Comparison of ENCODE assay signal across 16 cellular contexts in the genomic region with DNA sequence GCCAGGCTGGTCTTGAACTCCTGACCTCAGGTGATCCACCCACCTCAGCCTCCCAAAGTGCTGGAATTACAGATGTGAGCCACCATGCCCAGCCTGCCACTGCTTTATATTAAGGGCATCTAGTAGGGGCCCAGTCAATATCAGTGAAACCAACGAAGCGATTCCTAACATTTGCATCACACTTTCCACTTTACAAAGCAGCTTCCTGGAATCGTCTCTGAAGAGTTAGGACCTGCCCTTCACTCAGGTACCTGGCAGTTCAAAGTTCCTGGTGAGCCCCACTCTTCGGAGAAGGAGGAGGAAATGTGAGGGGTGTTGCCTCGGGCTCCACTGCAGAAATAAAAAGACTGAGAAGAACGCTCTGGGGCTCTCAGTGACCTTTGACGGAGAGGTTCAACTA. TPM values are rescaled to one million over a fixed set of nuclear protein-coding genes. Genes with fewer than 3 reads are reported as not detected.
DNase-seq lines count a peak whose midpoint lies in the region; ATAC-seq and TF ChIP-seq lines count a peak whose summit lies in the region.
"Had no signal": no experiment of that assay in that cellular context is flagged by ENCODE, and none has a peak within 500 bp of the region (broad histone marks: within the 10 kb centered on the region; RNA-seq: fewer than 3 reads in every experiment).

No MANE protein-coding gene starts in this region.

- H3K4me3 ChIP-seq in H7 (ENCODE audit: insufficient read depth, low read depth, low read length) (no peak overlapping the region), gastroesophageal sphincter (no peak overlapping the region)
- H3K4me3 ChIP-seq: GM23338, K562, SJSA1 had no signal

- WGBS in gastroesophageal sphincter (ENCODE audit: low coverage in 1 of 2), 2 donors, result 85 to 92% methylated on average over 2 to 6 of the region's 7 CpGs

- POLR2A ChIA-PET in activated naive CD8-positive, alpha-beta T cell treated with anti-CD3 and anti-CD28 coated beads, Interleukin-2, amount 10 ng/mL, durations not matched to agents 7 days and 5 days (lab: Charles Lee), result interaction anchor here (1.2 to 5.7 kb wide), 5 partner anchors 8 to 217 kb away, joined by 3 to 73 read pairs (median 8); partner anchors contain the start of genes CUL1 and EZH2

- H3K27ac Mint-ChIP-seq in activated naive CD4-positive, alpha-beta T cell treated with anti-CD3 and anti-CD28 coated beads for 36 hours, result peak overlapping the region; percentile 96
- peak overlapping the region; percentile 59 for H3K27ac Mint-ChIP-seq in T-helper 1 cell treated with Interleukin-12 subunit alpha and Interleukin-12 subunit beta and Interleukin-4 antibody, amounts not matched to agents 30 μg/mL and 1 μg/mL, for 36 hours
- H3K27ac Mint-ChIP-seq in activated naive CD8-positive, alpha-beta T cell treated with anti-CD3 and anti-CD28 coated beads, Interleukin-2, amount 10 ng/mL, durations not matched to agents 7 days and 5 days, result peak overlapping the region; percentile 95
- H3K27ac Mint-ChIP-seq: GM23338 had no signal

- TF ChIP-seq EP300 in gastroesophageal sphincter (IDR thresholded peaks at IDR 0.05), result no peak

- no peak for ATAC-seq in activated naive CD8-positive, alpha-beta T cell treated with anti-CD3 and anti-CD28 coated beads, Interleukin-2, amount 10 ng/mL, durations not matched to agents 7 days and 5 days (ENCODE audit: low read depth)
- ATAC-seq in stimulated activated naive CD8-positive, alpha-beta T cell treated with anti-CD3 and anti-CD28 coated beads, Interleukin-15, Interleukin-2, amounts not matched to agents 100 U/mL and 50 U/mL, for 24 hours, result peak; percentile 28
- no peak for ATAC-seq in gastroesophageal sphincter
- ATAC-seq: effector memory CD8-positive, alpha-beta T cell; GM23338 had no signal

- H3K4me1 ChIP-seq in gastroesophageal sphincter, result no peaks in the 10 kb centered on the region
- H3K4me1 ChIP-seq: SJSA1 had no signal

- no peak for TF ChIP-seq CTCF in gastroesophageal sphincter (IDR thresholded peaks at IDR 0.05)

- peak overlapping the region; percentile 61 for H3K4me3 Mint-ChIP-seq in activated naive CD4-positive, alpha-beta T cell treated with anti-CD3 and anti-CD28 coated beads for 36 hours
- H3K4me3 Mint-ChIP-seq in T-helper 1 cell treated with Interleukin-12 subunit alpha and Interleukin-12 subunit beta and Interleukin-4 antibody, amounts not matched to agents 30 μg/mL and 1 μg/mL, for 36 hours, result no peak overlapping the region
- peak overlapping the region; percentile 70 for H3K4me3 Mint-ChIP-seq in activated naive CD8-positive, alpha-beta T cell treated with anti-CD3 and anti-CD28 coated beads, Interleukin-2, amount 10 ng/mL, durations not matched to agents 7 days and 5 days
- H3K4me3 Mint-ChIP-seq: GM23338, nephron had no signal

- CTCF ChIA-PET in activated naive CD4-positive, alpha-beta T cell treated with anti-CD3 and anti-CD28 coated beads for 36 hours (lab: Charles Lee), result interaction anchor here (1.4 to 3.0 kb wide), 4 partner anchors 12 to 50 kb away, joined by 4 to 22 read pairs (median 11); no protein-coding TSS in a partner anchor

- no peaks in the 10 kb centered on the region for H3K27me3 ChIP-seq in H7 (ENCODE audit: control insufficient read depth, insufficient read depth, low read length)
- peaks cover 3% of the 10 kb centered on the region for H3K27me3 ChIP-seq in gastroesophageal sphincter
- H3K27me3 ChIP-seq: SJSA1 had no signal

- H3K36me3 ChIP-seq in H7 (replicated peaks; ENCODE audit: control insufficient read depth, insufficient read depth, low read length) (no peaks in the 10 kb centered on the region), gastroesophageal sphincter (no peaks in the 10 kb centered on the region)
- H3K36me3 ChIP-seq: SJSA1 had no signal

- no peak for TF ChIP-seq POLR2A in gastroesophageal sphincter (IDR thresholded peaks at IDR 0.05)

- H3K4me1 Mint-ChIP-seq in activated naive CD4-positive, alpha-beta T cell treated with anti-CD3 and anti-CD28 coated beads for 36 hours (ENCODE audit: low read depth), result peaks cover 70% of the 10 kb centered on the region
- peaks cover 43% of the 10 kb centered on the region for H3K4me1 Mint-ChIP-seq in T-helper 1 cell treated with Interleukin-12 subunit alpha and Interleukin-12 subunit beta and Interleukin-4 antibody, amounts not matched to agents 30 μg/mL and 1 μg/mL, for 36 hours (ENCODE audit: low read depth)
- peaks cover 55% of the 10 kb centered on the region for H3K4me1 Mint-ChIP-seq in activated naive CD8-positive, alpha-beta T cell treated with anti-CD3 and anti-CD28 coated beads, Interleukin-2, amount 10 ng/mL, durations not matched to agents 7 days and 5 days

- H3K9me3 ChIP-seq in gastroesophageal sphincter, result no peaks in the 10 kb centered on the region
- H3K9me3 ChIP-seq: SJSA1 had no signal

- H3K27me3 Mint-ChIP-seq in activated naive CD4-positive, alpha-beta T cell treated with anti-CD3 and anti-CD28 coated beads for 36 hours (ENCODE audit: low read depth), result no peaks in the 10 kb centered on the region
- peaks cover 3% of the 10 kb centered on the region for H3K27me3 Mint-ChIP-seq in T-helper 1 cell treated with Interleukin-12 subunit alpha and Interleukin-12 subunit beta and Interleukin-4 antibody, amounts not matched to agents 30 μg/mL and 1 μg/mL, for 36 hours (ENCODE audit: low read depth)
- no peaks in the 10 kb centered on the region for H3K27me3 Mint-ChIP-seq in activated naive CD8-positive, alpha-beta T cell treated with anti-CD3 and anti-CD28 coated beads, Interleukin-2, amount 10 ng/mL, durations not matched to agents 7 days and 5 days
- H3K27me3 Mint-ChIP-seq: effector memory CD8-positive, alpha-beta T cell had no signal

- intact Hi-C loops in activated naive CD4-positive, alpha-beta T cell treated with anti-CD3 and anti-CD28 coated beads for 36 hours (cut with micrococcal nuclease), result loop anchor here (10.0 kb wide), 1 partner anchor 960 kb away; the partner anchor contains the start of gene ATP6V0E2

- no peaks in the 10 kb centered on the region for H3K9me3 Mint-ChIP-seq in activated naive CD4-positive, alpha-beta T cell treated with anti-CD3 and anti-CD28 coated beads for 36 hours
- no peaks in the 10 kb centered on the region for H3K9me3 Mint-ChIP-seq in T-helper 1 cell treated with Interleukin-12 subunit alpha and Interleukin-12 subunit beta and Interleukin-4 antibody, amounts not matched to agents 30 μg/mL and 1 μg/mL, for 36 hours
- no peaks in the 10 kb centered on the region for H3K9me3 Mint-ChIP-seq in activated naive CD8-positive, alpha-beta T cell treated with anti-CD3 and anti-CD28 coated beads, Interleukin-2, amount 10 ng/mL, durations not matched to agents 7 days and 5 days
- H3K9me3 Mint-ChIP-seq: effector memory CD8-positive, alpha-beta T cell; GM23338; nephron had no signal

- peaks cover 1% of the 10 kb centered on the region for H3K36me3 Mint-ChIP-seq in activated naive CD4-positive, alpha-beta T cell treated with anti-CD3 and anti-CD28 coated beads for 36 hours (ENCODE audit: low read depth)
- H3K36me3 Mint-ChIP-seq in T-helper 1 cell treated with Interleukin-12 subunit alpha and Interleukin-12 subunit beta and Interleukin-4 antibody, amounts not matched to agents 30 μg/mL and 1 μg/mL, for 36 hours (ENCODE audit: low read depth), result no peaks in the 10 kb centered on the region
- H3K36me3 Mint-ChIP-seq in activated naive CD8-positive, alpha-beta T cell treated with anti-CD3 and anti-CD28 coated beads, Interleukin-2, amount 10 ng/mL, durations not matched to agents 7 days and 5 days, result no peaks in the 10 kb centered on the region

- H3K27ac ChIP-seq in gastroesophageal sphincter, result no peak overlapping the region
- H3K27ac ChIP-seq: SJSA1 had no signal

- DNase-seq in activated naive CD4-positive, alpha-beta T cell treated with anti-CD3 and anti-CD28 coated beads for 36 hours, result peak; percentile 63
- DNase-seq in activated naive CD4-positive, alpha-beta T cell (lab: John Stamatoyannopoulos, UW), result no peak
- DNase-seq in activated naive CD8-positive, alpha-beta T cell treated with anti-CD3 and anti-CD28 coated beads, Interleukin-2, amount 10 ng/mL, durations not matched to agents 7 days and 5 days, result no peak
- peak; percentile 35 for DNase-seq in stimulated activated naive CD8-positive, alpha-beta T cell treated with anti-CD3 and anti-CD28 coated beads, Interleukin-15, Interleukin-2, amounts not matched to agents 100 U/mL and 50 U/mL, for 24 hours
- no peak for DNase-seq in H7
- DNase-seq in DMS53 treated with DMSO at 0.1 percent for 48 hours (lab: John Stamatoyannopoulos, UW; ENCODE audit: unreplicated experiment), result no peak
- DNase-seq: ACHN; activated gamma-delta T cell; effector memory CD8-positive, alpha-beta T cell; NCI-H1105 treated with DMSO at 0.1 percent for 48 hours had no signal

RNA-seq across cellular contexts. Expression of gene EZH2, which starts 31.1 kb away (rescaled TPM):
- 100 to 1,000 TPM; 132 to 133 TPM for total RNA-seq in activated naive CD4-positive, alpha-beta T cell treated with anti-CD3 and anti-CD28 coated beads for 36 hours
- total RNA-seq in activated naive CD8-positive, alpha-beta T cell treated with anti-CD3 and anti-CD28 coated beads, Interleukin-2, amount 10 ng/mL, durations not matched to agents 7 days and 5 days, result 10 to 100 TPM; 73.8 to 76.6 TPM
- 18.4 and 19.2 TPM in 2 replicates for total RNA-seq in H7 (2014; rRNA removed; shearing (Covaris generic))
- 1 to 10 TPM in 1 of 4 donors, under 1 TPM in 3; 0.62 to 1.5 (median 0.65) TPM for total RNA-seq in gastroesophageal sphincter

Comparison
In these comparisons a context has a peak if more than half of its experiments do, and no peak if none do; other contexts are left out.
1. DNase-seq: peak in activated naive CD4-positive, alpha-beta T cell treated with anti-CD3 and anti-CD28 coated beads for 36 hours (single experiment) and stimulated activated naive CD8-positive, alpha-beta T cell treated with anti-CD3 and anti-CD28 coated beads, Interleukin-15, Interleukin-2, amounts not matched to agents 100 U/mL and 50 U/mL, for 24 hours (single experiment); none in activated naive CD4-positive, alpha-beta T cell (0 of 4), activated naive CD8-positive, alpha-beta T cell treated with anti-CD3 and anti-CD28 coated beads, Interleukin-2, amount 10 ng/mL, durations not matched to agents 7 days and 5 days (single experiment), H7 (single experiment) and DMS53 treated with DMSO at 0.1 percent for 48 hours (single experiment).
2. Peak in every context shown above with its lines, with median percentiles within 50 percentile points of each other: H3K27ac Mint-ChIP-seq.